ENCODE assay signal across 11 cellular contexts in the genomic region with DNA sequence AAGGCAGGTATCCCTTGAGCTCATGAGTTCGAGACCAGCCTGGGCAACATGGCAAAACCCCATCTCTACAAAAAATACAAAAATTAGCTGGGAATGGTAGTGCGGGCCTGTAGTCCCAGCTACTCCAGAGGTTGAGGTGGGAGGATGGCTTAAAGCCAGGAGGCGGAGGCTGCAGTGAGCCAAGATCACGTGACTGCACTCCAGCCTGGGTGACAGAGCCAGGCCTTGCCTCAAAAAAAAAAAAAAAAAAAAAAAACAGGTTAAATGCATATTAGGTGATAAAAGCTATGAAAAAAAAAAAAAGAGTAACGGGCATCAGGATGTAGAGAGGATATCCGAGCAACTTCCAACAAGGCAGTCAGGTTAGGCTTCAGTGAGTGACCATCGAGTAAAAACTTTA. TPM values are rescaled to one million over a fixed set of nuclear protein-coding genes. Genes with fewer than 3 reads are reported as not detected.
DNase-seq lines count a peak whose midpoint lies in the region; ATAC-seq and TF ChIP-seq lines count a peak whose summit lies in the region.
"Had no signal": no experiment of that assay in that cellular context is flagged by ENCODE, and none has a peak within 500 bp of the region (broad histone marks: within the 10 kb centered on the region; RNA-seq: fewer than 3 reads in every experiment).

No MANE protein-coding gene starts in this region.

- H3K4me3 ChIP-seq in body of pancreas = no peak overlapping the region

- TF ChIP-seq CTCF in body of pancreas (IDR thresholded peaks at IDR 0.05) = no peak
- TF ChIP-seq CTCF in natural killer cell (IDR thresholded peaks at IDR 0.05) = no peak
- no peak for TF ChIP-seq CTCF in RWPE1 (conservative IDR thresholded peaks at IDR 0.05; ENCODE audit: low read depth)

- H3K4me1 ChIP-seq in body of pancreas = peaks cover 24% of the 10 kb centered on the region

- DNase-seq in NCI-H2227 (lab: John Stamatoyannopoulos, UW; ENCODE audit: unreplicated experiment) (peak; percentile 31), NCI-H2227 treated with DMSO at 0.1 percent for 48 hours (lab: John Stamatoyannopoulos, UW) (no peak), Daoy (ENCODE audit: low read depth) (peak; percentile 53), body of pancreas (peak; percentile 31 to 51 (median 46)), natural killer cell (no peak), RWPE1 (ENCODE audit: low spot score) (no peak), COLO829 (ENCODE audit: low spot score) (no peak), A172 (ENCODE audit: low spot score) (no peak)
- DNase-seq: effector CD8-positive, alpha-beta T cell; NCI-H69; stimulated activated CD4-positive, alpha-beta T cell treated with anti-CD3 and anti-CD28 coated beads, Interleukin-4, amount 100 ng/mL, for 4 hours had no signal

- H3K9me3 Mint-ChIP-seq in natural killer cell = no peaks in the 10 kb centered on the region

- no peak for TF ChIP-seq POLR2A in body of pancreas (IDR thresholded peaks at IDR 0.05)

- intact Hi-C loops in body of pancreas (cut with DNase I) = no loop called here
- intact Hi-C loops in natural killer cell (cut with micrococcal nuclease) = loop anchor here (5.0 kb wide), 1 partner anchor 223 kb away; a partner anchor contains a TSS

- POLR2A ChIA-PET in RWPE1 (lab: Yijun Ruan, JAX; ENCODE audit: low non-redundant PET) = no interaction called here

- H3K36me3 Mint-ChIP-seq in natural killer cell = no peaks in the 10 kb centered on the region

- CTCF ChIA-PET in RWPE1 (lab: Yijun Ruan, JAX) = interaction anchor here (0.6 kb wide), 1 partner anchor 82 kb away, joined by 4 read pairs; no protein-coding TSS in a partner anchor

- WGBS in body of pancreas, 2 donors = 59 to 64% methylated on average over 7 of the region's 7 CpGs

- H3K9me3 ChIP-seq in body of pancreas = no peaks in the 10 kb centered on the region

- peaks cover 30 to 33% of the 10 kb centered on the region in 2 donors for H3K4me1 Mint-ChIP-seq in natural killer cell

- H3K27me3 ChIP-seq in body of pancreas = no peaks in the 10 kb centered on the region

- no peak for ATAC-seq in body of pancreas
- ATAC-seq in natural killer cell = no peak

- H3K36me3 ChIP-seq in body of pancreas (replicated peaks in 1 of 2; ENCODE audit: insufficient read depth in 1 of 2, low read depth in 2 of 2) = no peaks in the 10 kb centered on the region

- peaks cover 0 to 6% of the 10 kb centered on the region in 2 donors for H3K27me3 Mint-ChIP-seq in natural killer cell (ENCODE audit: low read depth in 2 of 2)

- H3K27ac ChIP-seq in body of pancreas (peak overlapping the region in 1 of 4 donors; percentile 3), RWPE1 (no peak overlapping the region)

- H3K4me3 Mint-ChIP-seq in natural killer cell = peak overlapping the region; percentile 97

- H3K27ac Mint-ChIP-seq in natural killer cell = no peak overlapping the region

RNA-seq across cellular contexts. Expression of a gene that starts 2.8 kb away (rescaled TPM):
- 32.9 and 41.0 TPM in 2 replicates for total RNA-seq in Daoy (2014; rRNA removed; shearing (Covaris generic))
- total RNA-seq in body of pancreas = 100 to 1,000 TPM in 1 of 2 donors, 10 to 100 TPM in 1; 97.2 to 108 TPM
- 100 to 1,000 TPM; 291 to 314 (median 302) TPM for total RNA-seq in natural killer cell
- total RNA-seq in A172 (2014; rRNA removed; shearing (Covaris generic)) = 16.8 and 38.4 TPM in 2 replicates

Comparison
In these comparisons a context has a peak if more than half of its experiments do, and no peak if none do; other contexts are left out.
1. DNase-seq: peak in NCI-H2227 (single experiment), Daoy (single experiment) and body of pancreas (4 of 4); none in NCI-H2227 treated with DMSO at 0.1 percent for 48 hours (single experiment), natural killer cell (single experiment), RWPE1 (single experiment), COLO829 (single experiment) and A172 (single experiment).